ENCODE assay signal across 15 cellular contexts in the genomic region with DNA sequence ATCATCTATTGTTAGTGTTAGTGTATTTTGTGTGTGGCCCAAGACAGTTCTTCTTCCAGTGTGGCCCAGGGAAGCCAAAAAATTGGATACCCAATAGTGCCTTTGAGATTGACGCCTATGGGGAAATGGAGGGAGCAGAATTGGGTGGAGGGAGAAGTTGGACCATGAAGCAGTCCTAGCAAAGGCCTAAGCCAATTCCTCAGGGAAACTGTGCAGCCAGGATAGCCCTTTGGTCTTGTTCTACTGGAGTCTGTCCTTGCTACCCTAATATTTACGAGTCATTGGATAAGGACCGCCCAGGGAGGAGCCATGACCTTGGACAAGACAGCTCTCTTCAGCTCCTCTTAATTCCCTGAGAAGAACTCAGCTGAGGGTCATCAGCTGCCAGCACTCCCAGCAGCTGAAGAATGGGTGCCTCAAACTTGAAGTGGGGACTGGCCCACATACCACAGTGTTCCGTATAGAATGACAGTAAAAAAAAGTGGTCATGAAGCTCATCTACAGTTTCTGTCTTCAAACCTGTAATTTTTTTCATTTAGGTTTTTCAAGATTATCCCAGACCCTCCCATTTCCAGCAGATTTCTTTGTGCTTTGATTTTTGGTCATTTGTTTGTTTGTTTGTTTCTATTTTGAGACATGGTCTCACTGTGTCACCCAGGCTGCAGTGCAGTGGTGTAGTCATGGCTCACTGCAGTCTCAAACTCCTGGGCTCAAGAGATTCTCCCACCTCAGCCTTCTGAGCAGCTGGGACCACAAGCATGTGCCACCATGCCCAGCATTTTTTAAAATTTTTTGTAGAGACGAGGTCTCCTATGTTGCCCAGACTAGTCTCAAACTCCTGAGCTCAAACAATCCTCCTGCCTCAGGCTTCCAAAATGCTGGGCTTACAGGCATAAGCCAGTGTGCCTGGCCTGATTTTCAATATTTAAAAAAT.
A peak's percentile ranks its signal among the peaks of the same experiment; 100 is the strongest.
DNase-seq lines count a peak whose midpoint lies in the region; ATAC-seq and TF ChIP-seq lines count a peak whose summit lies in the region.
"Had no signal": no experiment of that assay in that cellular context is flagged by ENCODE, and none has a peak within 500 bp of the region (broad histone marks: within the 10 kb centered on the region; RNA-seq: fewer than 3 reads in every experiment).

No MANE protein-coding gene starts in this region.

- H3K27ac ChIP-seq in BLaER1 (no peak overlapping the region), OCI-LY1 (ENCODE audit: low read depth, low read length, poor library complexity, severe bottlenecking) (peak overlapping the region; percentile 16), osteoblast (ENCODE audit: low read depth, low read length) (no peak overlapping the region)
- H3K27ac ChIP-seq: C4-2B, GM23248 had no signal

- no peaks in the 10 kb centered on the region for H3F3A ChIP-seq in OCI-LY1 (ENCODE audit: insufficient read depth, low read length)

- intact Hi-C loops in left colon (cut with DNase I, micrococcal nuclease): no loop called here
- intact Hi-C loops in head of caudate nucleus (cut with DNase I): no loop called here

- H2AFZ ChIP-seq in OCI-LY1 (ENCODE audit: low read length): no peak overlapping the region
- no peak overlapping the region for H2AFZ ChIP-seq in osteoblast (ENCODE audit: low read length)
- H2AFZ ChIP-seq: GM23248 had no signal

- H3K36me3 Mint-ChIP-seq in immature natural killer cell: peaks cover 0 to 6% (median 4%) of the 10 kb centered on the region in 3 donors

- H3K9me3 ChIP-seq in BLaER1 (peaks cover 39% of the 10 kb centered on the region), OCI-LY1 (ENCODE audit: low read length) (no peaks in the 10 kb centered on the region), osteoblast (ENCODE audit: low read depth, low read length) (no peaks in the 10 kb centered on the region)

- H3K27me3 ChIP-seq in BLaER1 (no peaks in the 10 kb centered on the region), OCI-LY1 (ENCODE audit: insufficient read depth, low read length) (no peaks in the 10 kb centered on the region), osteoblast (ENCODE audit: insufficient read depth, low read length) (no peaks in the 10 kb centered on the region)

- H3K9me2 ChIP-seq in OCI-LY1 (ENCODE audit: low read depth, low read length): no peaks in the 10 kb centered on the region

- peak overlapping the region in 4 of 6 donors; percentile 6 to 55 (median 18) for H3K27ac Mint-ChIP-seq in immature natural killer cell
- H3K27ac Mint-ChIP-seq: CD4-positive, alpha-beta memory T cell had no signal

- H3K4me1 ChIP-seq in BLaER1 (peaks cover 46% of the 10 kb centered on the region), OCI-LY1 (ENCODE audit: insufficient read depth, low read length, severe bottlenecking) (peaks cover 40% of the 10 kb centered on the region), osteoblast (ENCODE audit: insufficient read depth, low read length) (peaks cover 7% of the 10 kb centered on the region)

- peaks cover 0 to 2% (median 0%) of the 10 kb centered on the region in 6 donors for H3K9me3 Mint-ChIP-seq in immature natural killer cell

- no peaks in the 10 kb centered on the region for H4K20me1 ChIP-seq in BLaER1
- no peaks in the 10 kb centered on the region for H4K20me1 ChIP-seq in OCI-LY1 (ENCODE audit: insufficient read depth, low read length)
- H4K20me1 ChIP-seq in osteoblast (ENCODE audit: insufficient read depth, low read length): no peaks in the 10 kb centered on the region

- H3K27me3 Mint-ChIP-seq in immature natural killer cell (ENCODE audit: low read depth in 3 of 3): peaks cover 0 to 4% (median 2%) of the 10 kb centered on the region in 3 donors
- H3K27me3 Mint-ChIP-seq: CD4-positive, alpha-beta memory T cell had no signal

- no peak overlapping the region for H3K4me3 ChIP-seq in BLaER1
- H3K4me3 ChIP-seq in OCI-LY1 (ENCODE audit: low read depth, low read length, poor library complexity, severe bottlenecking): no peak overlapping the region
- no peak overlapping the region for H3K4me3 ChIP-seq in osteoblast (ENCODE audit: insufficient read depth, low read length)
- H3K4me3 ChIP-seq: GM23248 had no signal

- H3K4me1 Mint-ChIP-seq in immature natural killer cell: peaks cover 38 to 65% of the 10 kb centered on the region in 2 donors

- DNase-seq in immature natural killer cell (no peak), osteoblast (ENCODE audit: insufficient read length, low spot score, missing footprints) (peak; percentile 13), left colon (no peak), head of caudate nucleus (no peak), SKM-1 treated with dmso at 0.1 percent for 144 hours (lab: John Stamatoyannopoulos, UW; ENCODE audit: unreplicated experiment) (no peak)
- DNase-seq: ACHN; CD4-positive, alpha-beta memory T cell; DMS153; DMS79 treated with DMSO at 0.1 percent for 48 hours; EL; GM23248 had no signal

- H3K36me3 ChIP-seq in BLaER1: peaks cover 12% of the 10 kb centered on the region; the same call in 1 of the 2 replicates
- peaks cover 10% of the 10 kb centered on the region; the same call in 1 of the 2 replicates for H3K36me3 ChIP-seq in OCI-LY1 (ENCODE audit: insufficient read depth, low read length)
- peaks cover 10% of the 10 kb centered on the region for H3K36me3 ChIP-seq in osteoblast (ENCODE audit: insufficient read depth, low read length)

- H3K4me3 Mint-ChIP-seq in immature natural killer cell: peak overlapping the region in 1 of 5 donors; percentile 13
- H3K4me3 Mint-ChIP-seq: CD4-positive, alpha-beta memory T cell had no signal

- H3K79me2 ChIP-seq in OCI-LY1 (ENCODE audit: insufficient read depth, low read length): no peaks in the 10 kb centered on the region
- H3K79me2 ChIP-seq in osteoblast (ENCODE audit: insufficient read depth, low read length): no peaks in the 10 kb centered on the region

- no peak for ATAC-seq in left colon
- no peak for ATAC-seq in HG02623 (IDR thresholded peaks at IDR 0.05; ENCODE audit: unreplicated experiment)

- no peak for TF ChIP-seq CTCF in OCI-LY1 (IDR thresholded peaks at IDR 0.05; ENCODE audit: low read length)
- no peak for TF ChIP-seq CTCF in osteoblast (IDR thresholded peaks at IDR 0.05; ENCODE audit: extremely low read depth, low read depth, low read length)

- H3K9ac ChIP-seq in BLaER1 (no peak overlapping the region), OCI-LY1 (ENCODE audit: low read length) (no peak overlapping the region)
- H3K9ac ChIP-seq: GM23248 had no signal

- H3K4me2 ChIP-seq in BLaER1: peak overlapping the region; percentile 36
- no peak overlapping the region for H3K4me2 ChIP-seq in OCI-LY1 (ENCODE audit: low read length)
- H3K4me2 ChIP-seq in osteoblast (ENCODE audit: insufficient read depth, low read length): no peak overlapping the region
